In the genomic region with DNA sequence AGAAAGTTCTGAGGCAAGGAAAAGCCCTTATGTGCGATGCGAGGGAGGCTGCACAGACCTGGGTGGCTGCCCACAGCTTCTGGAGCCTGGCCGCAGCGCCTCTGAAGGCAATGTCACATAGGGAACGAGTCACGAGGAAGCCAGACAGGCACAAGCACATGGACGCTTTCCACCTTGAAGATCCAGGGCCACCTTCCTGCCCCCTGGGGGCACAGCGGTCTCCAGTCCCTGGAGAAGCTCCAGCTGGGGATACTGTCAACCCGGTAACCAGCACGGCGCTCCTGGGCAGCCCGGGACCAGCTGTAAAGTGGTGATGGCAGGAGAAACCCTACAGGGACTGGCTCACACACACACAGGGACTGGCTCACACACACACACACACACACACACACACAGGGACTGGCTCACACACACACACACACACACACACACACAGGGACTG, we compare ENCODE assay signal across 11 cellular contexts.
DNase-seq lines count a peak whose midpoint lies in the region; ATAC-seq and TF ChIP-seq lines count a peak whose summit lies in the region.
"Had no signal": no experiment of that assay in that cellular context is flagged by ENCODE, and none has a peak within 500 bp of the region (broad histone marks: within the 10 kb centered on the region; RNA-seq: fewer than 3 reads in every experiment).

No MANE protein-coding gene starts in this region.

- H3K4me3 ChIP-seq in upper lobe of right lung: peak overlapping the region; percentile 21

- DNase-seq in NCI-H1417 (lab: John Stamatoyannopoulos, UW) (peak in 2 of 3 experiments; percentile 6 to 38), NCI-H1417 treated with DMSO at 0.1 percent for 48 hours (lab: John Stamatoyannopoulos, UW) (no peak), chondrocyte (ENCODE audit: low spot score) (no peak), midbrain (lab: John Stamatoyannopoulos, UW) (peak; percentile 46), upper lobe of right lung (no peak), SKM-1 (lab: John Stamatoyannopoulos, UW; ENCODE audit: unreplicated experiment) (no peak), NCI-H510A (lab: John Stamatoyannopoulos, UW) (no peak)
- DNase-seq in stimulated activated naive CD4-positive, alpha-beta T cell (lab: John Stamatoyannopoulos, UW): no peak
- DNase-seq: 8988T; activated CD4-positive, alpha-beta T cell treated with anti-CD3 and anti-CD28 coated beads, Interleukin-2, amount 50 U/mL, for 48 hours; transverse colon had no signal

- no peak overlapping the region for H3K27ac ChIP-seq in upper lobe of right lung
- H3K27ac ChIP-seq: transverse colon had no signal

- H3K9me3 Mint-ChIP-seq in chondrocyte (ENCODE audit: low read depth): peaks cover 12% of the 10 kb centered on the region

- peak; percentile 38 for ATAC-seq in upper lobe of right lung

- peaks cover 21% of the 10 kb centered on the region for H3K4me1 Mint-ChIP-seq in chondrocyte (ENCODE audit: low read depth)

- no peaks in the 10 kb centered on the region for H3K27me3 ChIP-seq in upper lobe of right lung
- H3K27me3 ChIP-seq: transverse colon had no signal

- H3K4me1 ChIP-seq in upper lobe of right lung: no peaks in the 10 kb centered on the region

- peaks cover 4% of the 10 kb centered on the region for H3K36me3 Mint-ChIP-seq in chondrocyte (ENCODE audit: low read depth)

- peak overlapping the region; percentile 72 for H3K4me3 Mint-ChIP-seq in chondrocyte (ENCODE audit: unreplicated experiment)

- intact Hi-C loops in upper lobe of right lung (cut with DNase I): no loop called here

- no peaks in the 10 kb centered on the region for H3K36me3 ChIP-seq in upper lobe of right lung
- H3K36me3 ChIP-seq: transverse colon had no signal

- H3K27ac Mint-ChIP-seq in chondrocyte (ENCODE audit: unreplicated experiment): peak overlapping the region; percentile 57

- TF ChIP-seq CTCF in chondrocyte (IDR thresholded peaks at IDR 0.05) (no peak), upper lobe of right lung (IDR thresholded peaks at IDR 0.05) (no peak)

- H3K9me3 ChIP-seq in upper lobe of right lung: no peaks in the 10 kb centered on the region

- H3K27me3 Mint-ChIP-seq in chondrocyte (ENCODE audit: low read depth): no peaks in the 10 kb centered on the region

Comparison
In these comparisons a context has a peak if more than half of its experiments do, and no peak if none do; other contexts are left out.
1. DNase-seq: peak in NCI-H1417 (2 of 3) and midbrain (single experiment); none in NCI-H1417 treated with DMSO at 0.1 percent for 48 hours (single experiment), chondrocyte (single experiment), upper lobe of right lung (single experiment), stimulated activated naive CD4-positive, alpha-beta T cell (0 of 6), SKM-1 (single experiment) and NCI-H510A (single experiment).